In the genomic region with DNA sequence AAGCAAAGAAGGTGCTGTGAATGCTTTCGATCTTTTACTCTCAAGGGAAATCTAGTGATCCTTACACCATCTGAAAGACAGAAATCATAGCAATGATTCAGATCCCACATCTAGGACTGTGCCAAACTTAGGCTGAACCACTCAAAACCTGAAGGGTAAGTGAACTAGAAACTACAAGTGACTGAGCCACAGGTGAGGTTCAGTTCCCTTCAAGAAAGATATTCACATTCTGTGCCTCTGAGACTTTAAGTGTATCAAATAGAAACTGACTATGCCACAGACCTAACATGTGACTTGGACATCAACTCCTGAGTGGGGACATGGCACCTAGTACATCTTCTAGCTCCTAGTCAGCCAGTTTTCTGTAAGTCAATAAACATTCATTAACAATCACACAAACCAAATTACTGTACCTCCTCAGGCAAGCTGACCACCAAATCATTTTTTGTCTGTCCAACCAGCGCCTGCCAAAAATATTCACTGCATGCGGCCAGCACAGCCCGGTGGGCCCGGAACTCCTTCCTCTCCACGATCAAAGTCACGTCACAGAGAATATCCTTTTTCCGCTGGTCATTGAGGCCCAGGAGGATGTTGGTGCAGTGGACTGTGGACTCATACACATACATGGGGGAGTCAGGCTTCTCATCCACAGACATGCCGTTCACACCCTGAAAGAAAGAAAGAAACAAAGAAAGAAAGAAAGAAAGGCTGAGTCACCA, we compare ENCODE assay signal across 8 cellular contexts.
A peak's percentile ranks its signal among the peaks of the same experiment; 100 is the strongest.
DNase-seq lines count a peak whose midpoint lies in the region; ATAC-seq and TF ChIP-seq lines count a peak whose summit lies in the region.

No MANE protein-coding gene starts in this region.

- intact Hi-C loops in ascending aorta (cut with DNase I) = no loop called here

- in situ Hi-C loops in G401 (cut with HindIII; ENCODE audit: low sequenced_read_pairs) = no loop called here

- no peaks in the 10 kb centered on the region for H3K36me3 ChIP-seq in ascending aorta

- H3K9me3 ChIP-seq in AG04450 (ENCODE audit: control insufficient read depth, insufficient read depth, low read length) = no peaks in the 10 kb centered on the region
- H3K9me3 ChIP-seq in ascending aorta = no peaks in the 10 kb centered on the region

- DNase-seq in AG04450 (ENCODE audit: low read depth, low spot score) = no peak
- no peak for DNase-seq in ascending aorta (ENCODE audit: low spot score in 2 of 2)
- no peak for DNase-seq in G401 (ENCODE audit: low spot score)
- no peak for DNase-seq in AML-193 (lab: John Stamatoyannopoulos, UW)
- DNase-seq in dermis blood vessel endothelial cell = no peak
- no peak for DNase-seq in C1 segment of cervical spinal cord (lab: John Stamatoyannopoulos, UW)

- H3K27me3 ChIP-seq in AG04450 (ENCODE audit: control insufficient read depth, insufficient read depth, low read length) (no peaks in the 10 kb centered on the region), ascending aorta (no peaks in the 10 kb centered on the region)

- peak; percentile 63 for ATAC-seq in GM19372 (IDR thresholded peaks at IDR 0.05; ENCODE audit: low read depth, unreplicated experiment)
- ATAC-seq in HG03342 (IDR thresholded peaks at IDR 0.05; ENCODE audit: unreplicated experiment) = peak; percentile 51

- peaks cover 4 to 9% of the 10 kb centered on the region in 2 donors for H3K4me1 ChIP-seq in ascending aorta

- POLR2A ChIA-PET in AG04450 (lab: Yijun Ruan, JAX) = interaction anchor here (1.2 kb wide), 1 partner anchor 277 kb away, joined by 3 read pairs; no protein-coding TSS in a partner anchor

- H3K4me3 ChIP-seq in AG04450 (ENCODE audit: low read depth, low read length) = no peak overlapping the region
- H3K4me3 ChIP-seq in ascending aorta = no peak overlapping the region

- CTCF ChIA-PET in AG04450 (lab: Charles Lee) = interaction anchor here (0.6 kb wide), 1 partner anchor 180 kb away, joined by 3 read pairs; no protein-coding TSS in a partner anchor

- no peak for TF ChIP-seq CTCF in AG04450 (IDR thresholded peaks at IDR 0.05; ENCODE audit: low read depth, low read length)
- TF ChIP-seq CTCF in ascending aorta (IDR thresholded peaks at IDR 0.05) = no peak

- H3K27ac ChIP-seq in AG04450 (ENCODE audit: low read depth, low read length) (peak overlapping the region; percentile 77), ascending aorta (peak overlapping the region; percentile 22 to 70)
